Comparison of ENCODE assay signal across 12 cellular contexts in genomic region chr6:169864148-169865030, GRCh38.
DNase-seq lines count a peak whose midpoint lies in the region; ATAC-seq and TF ChIP-seq lines count a peak whose summit lies in the region.
"Had no signal": no experiment of that assay in that cellular context is flagged by ENCODE, and none has a peak within 500 bp of the region (broad histone marks: within the 10 kb centered on the region; RNA-seq: fewer than 3 reads in every experiment).

No MANE protein-coding gene starts in this region.

- intact Hi-C loops in Right ventricle myocardium superior (cut with DNase I) (no loop called here), Right ventricle myocardium inferior (cut with DNase I) (no loop called here), vagina (cut with DNase I) (no loop called here)

- no peak overlapping the region for H3K4me3 ChIP-seq in coronary artery
- H3K4me3 ChIP-seq in vagina: no peak overlapping the region
- H3K4me3 ChIP-seq: cardiac muscle cell had no signal

- peak; percentile 22 for DNase-seq in Right ventricle myocardium superior
- no peak for DNase-seq in Right ventricle myocardium inferior (ENCODE audit: missing footprints)
- DNase-seq in NCI-H2171 treated with DMSO at 0.1 percent for 48 hours (lab: John Stamatoyannopoulos, UW): peak; percentile 95
- peak; percentile 58 for DNase-seq in coronary artery (ENCODE audit: low spot score)
- DNase-seq in vagina (ENCODE audit: extremely low spot score in 2 of 2): peak; percentile 75 to 79
- DNase-seq: GF-D8, KG1, PC-3 had no signal

- H3K27me3 ChIP-seq in vagina: no peaks in the 10 kb centered on the region
- H3K27me3 ChIP-seq: cardiac muscle cell had no signal

- H3K27ac ChIP-seq in coronary artery (no peak overlapping the region), vagina (no peak overlapping the region)
- H3K27ac ChIP-seq: cardiac muscle cell had no signal

- no peaks in the 10 kb centered on the region for H3K9me3 ChIP-seq in vagina

- no peaks in the 10 kb centered on the region for H3K36me3 ChIP-seq in vagina
- H3K36me3 ChIP-seq: cardiac muscle cell had no signal

- no peak for TF ChIP-seq POLR2A in vagina (IDR thresholded peaks at IDR 0.05)

- no peak for TF ChIP-seq CTCF in coronary artery (IDR thresholded peaks at IDR 0.05)
- TF ChIP-seq CTCF in vagina (IDR thresholded peaks at IDR 0.05): no peak

- ATAC-seq in Right ventricle myocardium superior (ENCODE audit: poor library complexity): no peak
- no peak for ATAC-seq in Right ventricle myocardium inferior
- no peak for ATAC-seq in HG03045 (IDR thresholded peaks at IDR 0.05; ENCODE audit: unreplicated experiment)
- ATAC-seq in HG02610 (IDR thresholded peaks at IDR 0.05; ENCODE audit: unreplicated experiment): no peak
- ATAC-seq in GM21528 (IDR thresholded peaks at IDR 0.05; ENCODE audit: low FRiP score, unreplicated experiment): no peak
- ATAC-seq: PC-3 had no signal

- H3K4me1 ChIP-seq in vagina: peaks cover 14% of the 10 kb centered on the region
